Comparison of ENCODE assay signal across 18 cellular contexts in the genomic region with DNA sequence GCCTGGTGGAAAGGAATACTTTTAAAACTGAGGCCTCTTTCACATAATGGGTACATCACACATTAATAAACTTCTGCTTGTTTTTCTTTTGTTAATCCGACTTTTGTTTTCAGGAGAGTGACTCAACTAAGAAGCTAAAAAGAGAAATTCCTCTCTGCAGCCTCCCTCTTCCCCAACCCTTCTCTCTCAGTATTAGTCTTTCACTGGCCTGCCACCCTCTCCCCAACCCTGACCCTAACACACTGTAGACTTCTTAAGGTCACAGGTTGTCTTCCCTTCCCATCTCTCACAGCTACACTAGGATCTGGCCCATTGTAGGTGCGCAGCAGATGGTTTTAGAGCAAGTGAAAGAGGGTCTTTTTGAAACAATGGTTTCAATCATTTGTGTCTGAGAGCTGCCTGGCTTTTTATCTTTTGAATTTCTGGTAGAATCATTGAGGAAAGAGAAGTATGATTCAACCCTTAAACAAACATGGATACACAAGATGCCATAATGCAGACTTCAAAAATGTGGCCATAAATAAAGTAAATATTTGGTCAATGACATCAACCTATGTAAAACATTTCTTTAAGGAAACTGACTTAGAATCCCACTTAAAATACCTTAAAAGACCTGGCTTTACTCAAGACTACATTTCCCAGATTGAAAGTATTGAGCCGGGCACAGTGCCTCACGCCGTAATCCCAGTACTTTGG. TPM values are rescaled to one million over a fixed set of nuclear protein-coding genes. Genes with fewer than 3 reads are reported as not detected.
DNase-seq lines count a peak whose midpoint lies in the region; ATAC-seq, FAIRE-seq and TF ChIP-seq lines count a peak whose summit lies in the region.
"Had no signal": no experiment of that assay in that cellular context is flagged by ENCODE, and none has a peak within 500 bp of the region (broad histone marks: within the 10 kb centered on the region; RNA-seq: fewer than 3 reads in every experiment).

No MANE protein-coding gene starts in this region.

- no peak for ATAC-seq in GM21529 (IDR thresholded peaks at IDR 0.05; ENCODE audit: unreplicated experiment)
- ATAC-seq: effector memory CD8-positive, alpha-beta T cell; HCT116 had no signal

- H3K27me3 Mint-ChIP-seq in immature natural killer cell (ENCODE audit: low read depth in 3 of 3), result peaks cover 1 to 2% (median 2%) of the 10 kb centered on the region in 3 donors

- no peak overlapping the region for H3K4me3 ChIP-seq in astrocyte of the spinal cord (ENCODE audit: low read depth, low read length)
- H3K4me3 ChIP-seq: BLaER1 treated with 17β-estradiol and CSF1 and Interleukin-3, amounts not matched to agents 10 nM and 100 nM; thoracic aorta had no signal

- in situ Hi-C loops in astrocyte of the spinal cord (cut with HindIII; ENCODE audit: low sequenced_read_pairs), result no loop called here

- H3K27ac Mint-ChIP-seq in immature natural killer cell, result no peak overlapping the region
- H3K27ac Mint-ChIP-seq: effector memory CD8-positive, alpha-beta T cell had no signal

- FAIRE-seq in urothelium cell line (lab: Jason Lieb, UNC), result no peak

- no peaks in the 10 kb centered on the region for H3K4me1 Mint-ChIP-seq in immature natural killer cell

- no peaks in the 10 kb centered on the region for H3K9me3 Mint-ChIP-seq in immature natural killer cell
- H3K9me3 Mint-ChIP-seq: effector memory CD8-positive, alpha-beta T cell had no signal

- DNase-seq in HS-5 (ENCODE audit: low read depth) (peak; percentile 36), astrocyte of the spinal cord (ENCODE audit: low read depth, low spot score) (peak; percentile 50), hepatic stellate cell (ENCODE audit: low spot score) (peak; percentile 37), urothelium cell line (ENCODE audit: low spot score) (peak; percentile 23), cerebellar nuclear complex (lab: John Stamatoyannopoulos, UW) (no peak), immature natural killer cell (no peak)
- DNase-seq: activated naive CD4-positive, alpha-beta T cell treated with anti-CD3 and anti-CD28 coated beads, Interleukin-2, amount 50 U/mL, for 16 hours; activated T-cell treated with anti-CD3 and anti-CD28 coated beads, Interleukin-2, amount 50 U/mL, for 1 hour; effector memory CD8-positive, alpha-beta T cell; foreskin melanocyte; Kasumi-1; NCI-H1694; NCI-H345; posterior cingulate gyrus had no signal

- H3K4me3 Mint-ChIP-seq in immature natural killer cell, result no peak overlapping the region
- H3K4me3 Mint-ChIP-seq: effector memory CD8-positive, alpha-beta T cell had no signal

- no peak for TF ChIP-seq CTCF in astrocyte of the spinal cord (IDR thresholded peaks at IDR 0.05; ENCODE audit: low read depth, low read length)

- no peaks in the 10 kb centered on the region for H3K36me3 Mint-ChIP-seq in immature natural killer cell

RNA-seq across cellular contexts. Expression of a gene that starts 17.9 kb away (rescaled TPM):
- not detected for polyA plus RNA-seq in immature natural killer cell

RNA-seq across cellular contexts. Expression of a gene that starts 52.1 kb away (rescaled TPM):
- under 1 TPM in 2 of 3 donors, not detected in 1; 0.39 to 0.83 TPM for polyA plus RNA-seq in immature natural killer cell

RNA-seq across cellular contexts. Expression of a gene that starts 52.5 kb away (rescaled TPM):
- not detected for polyA plus RNA-seq in immature natural killer cell

Comparison
In these comparisons a context has a peak if more than half of its experiments do, and no peak if none do; other contexts are left out.
1. DNase-seq: peak in HS-5 (single experiment), astrocyte of the spinal cord (single experiment), hepatic stellate cell (single experiment) and urothelium cell line (single experiment); none in cerebellar nuclear complex (0 of 2) and immature natural killer cell (0 of 3).